In the genomic region with DNA sequence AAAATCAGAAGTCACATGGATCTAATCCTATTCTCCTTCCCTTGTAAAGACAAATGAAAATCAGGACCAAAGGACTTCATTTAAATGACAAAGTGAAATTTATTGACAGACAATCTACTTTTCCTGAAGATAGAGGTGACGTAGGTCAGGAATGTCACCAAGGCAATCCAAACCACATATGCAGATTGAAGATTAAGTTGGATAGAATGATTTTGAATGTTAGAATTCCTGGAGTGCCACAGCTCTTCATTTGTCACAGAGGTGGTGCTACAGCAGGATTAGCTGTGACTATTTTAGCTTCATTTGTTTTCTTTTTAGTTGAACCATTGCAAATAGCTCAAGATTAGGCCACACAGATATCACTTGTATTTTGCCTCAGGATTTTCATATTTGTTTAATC, we compare ENCODE assay signal across 24 cellular contexts.
"Had no signal": no experiment of that assay in that cellular context is flagged by ENCODE, and none has a peak within 500 bp of the region (broad histone marks: within the 10 kb centered on the region; RNA-seq: fewer than 3 reads in every experiment).

No MANE protein-coding gene starts in this region.

- H3K36me3 ChIP-seq: ovary, thoracic aorta, tibial nerve, upper lobe of left lung had no signal

- H3K27ac Mint-ChIP-seq: effector memory CD8-positive, alpha-beta T cell; memory B cell; naive thymus-derived CD4-positive, alpha-beta T cell; nephron; stimulated activated effector memory CD8-positive, alpha-beta T cell treated with anti-CD3 and anti-CD28 coated beads, Interleukin-12 subunit alpha, Interleukin-12 subunit beta, amount 100 ng/mL, for 72 hours had no signal

- ATAC-seq: effector memory CD8-positive, alpha-beta T cell; left lobe of liver; naive thymus-derived CD4-positive, alpha-beta T cell; psoas muscle; right cardiac atrium; stimulated activated effector memory CD8-positive, alpha-beta T cell treated with anti-CD3 and anti-CD28 coated beads, Interleukin-12 subunit alpha, Interleukin-12 subunit beta, amount 100 ng/mL, for 72 hours; stimulated activated naive CD8-positive, alpha-beta T cell treated with anti-CD3 and anti-CD28 coated beads, Interleukin-15, Interleukin-2, amounts not matched to agents 100 U/mL and 50 U/mL, for 24 hours had no signal

- H3K27me3 Mint-ChIP-seq: effector memory CD8-positive, alpha-beta T cell; memory B cell; naive thymus-derived CD4-positive, alpha-beta T cell had no signal

- H3K27ac ChIP-seq: ovary, psoas muscle, thoracic aorta, tibial nerve, upper lobe of left lung had no signal

- H3K9me3 Mint-ChIP-seq: nephron had no signal

- H3K4me3 ChIP-seq: lung, ovary, psoas muscle, thoracic aorta, tibial nerve, upper lobe of left lung had no signal

- H3K9me3 ChIP-seq: ovary, psoas muscle, thoracic aorta, tibial nerve, upper lobe of left lung had no signal

- H3K36me3 Mint-ChIP-seq: memory B cell; naive thymus-derived CD4-positive, alpha-beta T cell; stimulated activated effector memory CD8-positive, alpha-beta T cell treated with anti-CD3 and anti-CD28 coated beads, Interleukin-12 subunit alpha, Interleukin-12 subunit beta, amount 100 ng/mL, for 72 hours had no signal

- H3K27me3 ChIP-seq: ovary, tibial nerve, upper lobe of left lung had no signal

- H3K4me1 Mint-ChIP-seq: memory B cell; naive thymus-derived CD4-positive, alpha-beta T cell; nephron; stimulated activated effector memory CD8-positive, alpha-beta T cell treated with anti-CD3 and anti-CD28 coated beads, Interleukin-12 subunit alpha, Interleukin-12 subunit beta, amount 100 ng/mL, for 72 hours had no signal

- DNase-seq: cerebellar nuclear complex; cortex of kidney; effector memory CD8-positive, alpha-beta T cell; head of caudate nucleus; kidney; midbrain; naive thymus-derived CD4-positive, alpha-beta T cell; occipital lobe; ovary; posterior cingulate gyrus; psoas muscle; right cardiac atrium; stimulated activated CD4-positive, alpha-beta T cell treated with anti-CD3 and anti-CD28 coated beads, Interleukin-2, amount 100 ng/mL, for 24 hours; stimulated activated CD4-positive, alpha-beta T cell treated with anti-CD3 and anti-CD28 coated beads, Interleukin-4, amount 100 ng/mL, for 24 hours; stimulated activated naive CD8-positive, alpha-beta T cell treated with anti-CD3 and anti-CD28 coated beads, Interleukin-15, Interleukin-2, amounts not matched to agents 100 U/mL and 50 U/mL, for 24 hours; upper lobe of left lung had no signal

- FAIRE-seq: kidney, urothelium cell line had no signal

- H3K4me3 Mint-ChIP-seq: effector memory CD8-positive, alpha-beta T cell; memory B cell; naive thymus-derived CD4-positive, alpha-beta T cell; nephron; stimulated activated effector memory CD8-positive, alpha-beta T cell treated with anti-CD3 and anti-CD28 coated beads, Interleukin-12 subunit alpha, Interleukin-12 subunit beta, amount 100 ng/mL, for 72 hours had no signal

- H3K4me1 ChIP-seq: psoas muscle, tibial nerve, upper lobe of left lung had no signal
